ENCODE assay signal across 1 cellular context in genomic region chr2:240605867-240606743, GRCh38.
TF ChIP-seq lines count a peak whose summit lies in the region.

No MANE protein-coding gene starts in this region.

TF ChIP-seq in HepG2, 621 proteins besides CTCF, POLR2A, EP300 and RAD21 (continued from another document):
- TF ChIP-seq ZNF572 (CRISPR knock-in tag; IDR thresholded peaks at IDR 0.05) (0 out of 2 replicates have a peak, but pooled peaks have one; percentile 50), SAP130 (CRISPR knock-in tag; IDR thresholded peaks at IDR 0.05; ENCODE audit: low read depth) (peak; percentile 37)
TF ChIP-seq in HepG2: peak in this region for 25.
